28 cellular contexts compared by ENCODE assay signal in genomic region chr13:19670147-19670546, GRCh38. TPM values are rescaled to one million over a fixed set of nuclear protein-coding genes. Genes with fewer than 3 reads are reported as not detected.
DNase-seq lines count a peak whose midpoint lies in the region; ATAC-seq and TF ChIP-seq lines count a peak whose summit lies in the region.
"Had no signal": no experiment of that assay in that cellular context is flagged by ENCODE, and none has a peak within 500 bp of the region (broad histone marks: within the 10 kb centered on the region; RNA-seq: fewer than 3 reads in every experiment).

No MANE protein-coding gene starts in this region.

- ATAC-seq in T-helper 17 cell = no peak
- no peak for ATAC-seq in esophagus mucosa
- ATAC-seq: activated naive CD4-positive, alpha-beta T cell treated with anti-CD3 and anti-CD28 coated beads, Interleukin-2, amount 50 U/mL, for 72 hours; effector memory CD8-positive, alpha-beta T cell; heart right ventricle; pancreas had no signal

- no peaks in the 10 kb centered on the region for H3K4me1 ChIP-seq in endodermal cell (ENCODE audit: control insufficient read depth, insufficient read depth, low read length)
- H3K4me1 ChIP-seq: neural progenitor cell, thyroid gland, uterus had no signal

- no peak for DNase-seq in activated CD4-positive, alpha-beta memory T cell treated with anti-CD3 and anti-CD28 coated beads for 36 hours
- no peak for DNase-seq in activated CD4-positive, alpha-beta memory T cell treated with anti-CD3 and anti-CD28 coated beads, Interleukin-2, amount 10 ng/mL, durations not matched to agents 7 days and 5 days
- no peak for DNase-seq in T-helper 17 cell
- DNase-seq in endodermal cell = no peak
- DNase-seq in nephron progenitor cell = no peak
- DNase-seq in medulla oblongata (ENCODE audit: extremely low spot score) = no peak
- DNase-seq in HuH-7.5 (ENCODE audit: low spot score) = no peak
- DNase-seq: 8988T; effector memory CD8-positive, alpha-beta T cell; EL; H7; heart right ventricle; MG63; NCI-H1105 treated with DMSO at 0.1 percent for 48 hours; NCI-H1930; NCI-H2171 treated with DMSO at 0.1 percent for 48 hours; NCI-H510A; pancreas; retina; SHP77 treated with DMSO at 0.1 percent for 48 hours; stomach; thyroid gland; uterus had no signal

- H3K4me3 ChIP-seq in endodermal cell (ENCODE audit: low read length) = no peak overlapping the region
- H3K4me3 ChIP-seq: heart right ventricle, MG63, neural progenitor cell, pancreas, skin epidermis, stomach, thyroid gland, uterus had no signal

- H3K4me1 Mint-ChIP-seq in activated CD4-positive, alpha-beta memory T cell treated with anti-CD3 and anti-CD28 coated beads for 36 hours (ENCODE audit: low read depth) = no peaks in the 10 kb centered on the region
- H3K4me1 Mint-ChIP-seq in activated CD4-positive, alpha-beta memory T cell treated with anti-CD3 and anti-CD28 coated beads, Interleukin-2, amount 10 ng/mL, durations not matched to agents 7 days and 5 days = no peaks in the 10 kb centered on the region
- H3K4me1 Mint-ChIP-seq in T-helper 17 cell = peaks cover 4% of the 10 kb centered on the region
- H3K4me1 Mint-ChIP-seq in endodermal cell = no peaks in the 10 kb centered on the region
- H3K4me1 Mint-ChIP-seq in nephron progenitor cell = peaks cover 6% of the 10 kb centered on the region
- H3K4me1 Mint-ChIP-seq: neural progenitor cell had no signal

- intact Hi-C loops in activated CD4-positive, alpha-beta memory T cell treated with anti-CD3 and anti-CD28 coated beads for 36 hours (cut with micrococcal nuclease) = no loop called here

- peaks cover 70% of the 10 kb centered on the region for H3K36me3 Mint-ChIP-seq in activated CD4-positive, alpha-beta memory T cell treated with anti-CD3 and anti-CD28 coated beads for 36 hours
- H3K36me3 Mint-ChIP-seq in activated CD4-positive, alpha-beta memory T cell treated with anti-CD3 and anti-CD28 coated beads, Interleukin-2, amount 10 ng/mL, durations not matched to agents 7 days and 5 days (ENCODE audit: low read depth) = peaks cover 77% of the 10 kb centered on the region
- H3K36me3 Mint-ChIP-seq in T-helper 17 cell (ENCODE audit: low read depth) = peaks cover 3% of the 10 kb centered on the region
- H3K36me3 Mint-ChIP-seq in endodermal cell (ENCODE audit: low read depth) = peaks cover 69% of the 10 kb centered on the region
- peaks cover 62% of the 10 kb centered on the region for H3K36me3 Mint-ChIP-seq in nephron progenitor cell (ENCODE audit: low read depth)

- CTCF ChIA-PET in activated CD4-positive, alpha-beta memory T cell treated with anti-CD3 and anti-CD28 coated beads for 36 hours (lab: Charles Lee) = no interaction called here
- CTCF ChIA-PET in activated CD4-positive, alpha-beta memory T cell treated with anti-CD3 and anti-CD28 coated beads, Interleukin-2, amount 10 ng/mL, durations not matched to agents 7 days and 5 days (lab: Charles Lee) = no interaction called here

- peak overlapping the region; percentile 15 for H3K27ac Mint-ChIP-seq in activated CD4-positive, alpha-beta memory T cell treated with anti-CD3 and anti-CD28 coated beads for 36 hours
- no peak overlapping the region for H3K27ac Mint-ChIP-seq in activated CD4-positive, alpha-beta memory T cell treated with anti-CD3 and anti-CD28 coated beads, Interleukin-2, amount 10 ng/mL, durations not matched to agents 7 days and 5 days
- H3K27ac Mint-ChIP-seq in T-helper 17 cell (peak overlapping the region; percentile 29), endodermal cell (peak overlapping the region; percentile 30), nephron progenitor cell (peak overlapping the region; percentile 74)
- H3K27ac Mint-ChIP-seq: neural progenitor cell had no signal

- no peaks in the 10 kb centered on the region for H3K9me3 ChIP-seq in T-helper 17 cell (ENCODE audit: control insufficient read depth, low read length, poor library complexity, severe bottlenecking)
- H3K9me3 ChIP-seq in endodermal cell (ENCODE audit: control insufficient read depth, low read length) = no peaks in the 10 kb centered on the region
- H3K9me3 ChIP-seq: heart right ventricle, MG63, pancreas, stomach, thyroid gland, uterus had no signal

- no peak overlapping the region for H3K27ac ChIP-seq in endodermal cell (ENCODE audit: low read depth, low read length)
- H3K27ac ChIP-seq: heart right ventricle, KMS-11, neural progenitor cell, pancreas, skin epidermis, stomach, thyroid gland, uterus had no signal

- no peak overlapping the region for H3K9ac ChIP-seq in endodermal cell (ENCODE audit: extremely low read depth, low read length, poor library complexity, severe bottlenecking)
- H3K9ac ChIP-seq: KMS-11, neural progenitor cell had no signal

- H3K27me3 Mint-ChIP-seq in activated CD4-positive, alpha-beta memory T cell treated with anti-CD3 and anti-CD28 coated beads for 36 hours = no peaks in the 10 kb centered on the region
- H3K27me3 Mint-ChIP-seq in activated CD4-positive, alpha-beta memory T cell treated with anti-CD3 and anti-CD28 coated beads, Interleukin-2, amount 10 ng/mL, durations not matched to agents 7 days and 5 days = no peaks in the 10 kb centered on the region
- H3K27me3 Mint-ChIP-seq in T-helper 17 cell (no peaks in the 10 kb centered on the region), endodermal cell (ENCODE audit: insufficient read depth) (no peaks in the 10 kb centered on the region), nephron progenitor cell (ENCODE audit: low read depth, poor library complexity) (no peaks in the 10 kb centered on the region)
- H3K27me3 Mint-ChIP-seq: effector memory CD8-positive, alpha-beta T cell had no signal

- H3K4me3 Mint-ChIP-seq in activated CD4-positive, alpha-beta memory T cell treated with anti-CD3 and anti-CD28 coated beads for 36 hours = no peak overlapping the region
- H3K4me3 Mint-ChIP-seq in activated CD4-positive, alpha-beta memory T cell treated with anti-CD3 and anti-CD28 coated beads, Interleukin-2, amount 10 ng/mL, durations not matched to agents 7 days and 5 days = no peak overlapping the region
- no peak overlapping the region for H3K4me3 Mint-ChIP-seq in T-helper 17 cell
- no peak overlapping the region for H3K4me3 Mint-ChIP-seq in endodermal cell
- no peak overlapping the region for H3K4me3 Mint-ChIP-seq in nephron progenitor cell
- H3K4me3 Mint-ChIP-seq: effector memory CD8-positive, alpha-beta T cell; neural progenitor cell had no signal

- 63 to 100% methylated on average over 2 to 3 of the region's 3 CpGs for WGBS in endodermal cell (ENCODE audit: insufficient coverage in 1 of 2, insufficient read length in 1 of 2), 2 experiments

- peaks cover 81% of the 10 kb centered on the region for H3K36me3 ChIP-seq in endodermal cell (ENCODE audit: control insufficient read depth, insufficient read depth, low read length)
- H3K36me3 ChIP-seq: neural progenitor cell, uterus had no signal

- POLR2A ChIA-PET in activated CD4-positive, alpha-beta memory T cell treated with anti-CD3 and anti-CD28 coated beads for 36 hours (lab: Charles Lee) = no interaction called here
- POLR2A ChIA-PET in activated CD4-positive, alpha-beta memory T cell treated with anti-CD3 and anti-CD28 coated beads, Interleukin-2, amount 10 ng/mL, durations not matched to agents 7 days and 5 days (lab: Charles Lee) = no interaction called here

- TF ChIP-seq CTCF in endodermal cell (conservative IDR thresholded peaks at IDR 0.05) (no peak), nephron progenitor cell (IDR thresholded peaks at IDR 0.05) (no peak)

- no peaks in the 10 kb centered on the region for H3K27me3 ChIP-seq in endodermal cell (ENCODE audit: control insufficient read depth, insufficient read depth, low read length, poor library complexity, severe bottlenecking)
- H3K27me3 ChIP-seq: heart right ventricle, MG63, neural progenitor cell, pancreas, stomach, thyroid gland, uterus had no signal

- H3K9me3 Mint-ChIP-seq in activated CD4-positive, alpha-beta memory T cell treated with anti-CD3 and anti-CD28 coated beads for 36 hours = no peaks in the 10 kb centered on the region
- H3K9me3 Mint-ChIP-seq in activated CD4-positive, alpha-beta memory T cell treated with anti-CD3 and anti-CD28 coated beads, Interleukin-2, amount 10 ng/mL, durations not matched to agents 7 days and 5 days = no peaks in the 10 kb centered on the region
- H3K9me3 Mint-ChIP-seq in endodermal cell (no peaks in the 10 kb centered on the region), nephron progenitor cell (no peaks in the 10 kb centered on the region)
- H3K9me3 Mint-ChIP-seq: activated naive CD4-positive, alpha-beta T cell treated with anti-CD3 and anti-CD28 coated beads, Interleukin-2, amount 50 U/mL, for 72 hours; effector memory CD8-positive, alpha-beta T cell; neural progenitor cell had no signal

RNA-seq across cellular contexts. Expression of gene MPHOSPH8, which starts 36.7 kb away (rescaled TPM):
- total RNA-seq in activated CD4-positive, alpha-beta memory T cell treated with anti-CD3 and anti-CD28 coated beads for 36 hours = 10 to 100 TPM; 32.6 to 37.6 TPM
- 10 to 100 TPM; 44.4 to 47.2 TPM for total RNA-seq in activated CD4-positive, alpha-beta memory T cell treated with anti-CD3 and anti-CD28 coated beads, Interleukin-2, amount 10 ng/mL, durations not matched to agents 7 days and 5 days
- 10 to 100 TPM; 40.3 to 56.5 TPM for total RNA-seq in T-helper 17 cell
- 10 to 100 TPM; 18.1 to 24.0 TPM for total RNA-seq in endodermal cell
- polyA plus RNA-seq in endodermal cell (2013, experiment 1 of 2) = 19.2 TPM
- polyA plus RNA-seq in endodermal cell (2013, experiment 2 of 2) = 18.8 TPM
- total RNA-seq in esophagus mucosa = 16.1 TPM
